In the genomic region with DNA sequence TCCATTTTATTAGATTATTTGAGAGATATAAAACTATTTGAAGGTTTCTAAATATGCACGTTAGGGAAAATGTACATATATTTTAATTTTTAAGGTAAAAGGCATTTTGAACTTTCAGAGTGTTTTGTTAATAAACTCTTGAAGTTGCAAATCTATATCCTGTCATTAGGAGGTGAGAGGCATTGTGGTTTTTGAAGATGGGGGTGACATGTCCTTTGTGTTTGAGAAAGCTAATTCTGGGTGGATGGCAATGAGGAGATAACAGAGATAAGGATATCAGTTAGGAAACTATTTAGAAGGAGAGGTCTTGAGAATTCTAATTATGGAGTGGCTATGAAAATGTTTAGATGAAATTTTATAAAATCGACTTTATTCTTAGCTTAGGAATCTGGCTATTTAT, we compare ENCODE assay signal across 27 cellular contexts. TPM values are rescaled to one million over a fixed set of nuclear protein-coding genes. Genes with fewer than 3 reads are reported as not detected.
DNase-seq lines count a peak whose midpoint lies in the region; ATAC-seq, FAIRE-seq and TF ChIP-seq lines count a peak whose summit lies in the region.
"Had no signal": no experiment of that assay in that cellular context is flagged by ENCODE, and none has a peak within 500 bp of the region (broad histone marks: within the 10 kb centered on the region; RNA-seq: fewer than 3 reads in every experiment).

No MANE protein-coding gene starts in this region.

- in situ Hi-C loops in GM12878 (cut with MboI): no loop called here

- FAIRE-seq in GM12878 (lab: Jason Lieb, UNC): no peak
- FAIRE-seq: frontal cortex, GM12892, keratinocyte had no signal

- no peaks in the 10 kb centered on the region for H3K9me3 ChIP-seq in Karpas-422 (ENCODE audit: low read length)
- H3K9me3 ChIP-seq in GM12878 (replicated peaks; ENCODE audit: control insufficient read depth, insufficient read depth, low read length): no peaks in the 10 kb centered on the region
- H3K9me3 ChIP-seq: tibial artery had no signal

- peaks cover 4% of the 10 kb centered on the region; the same call in 1 of the 2 replicates for H3K36me3 ChIP-seq in Karpas-422 (ENCODE audit: insufficient read depth, low read length)
- H3K36me3 ChIP-seq in GM12878 (ENCODE audit: control insufficient read depth in 2 of 2, insufficient read depth in 2 of 2, low read length in 1 of 2): 0 out of 4 replicates have a peak, but pooled peaks cover 0 to 2% of the 10 kb centered on the region in 2 experiments
- H3K36me3 ChIP-seq: tibial artery had no signal

- peaks cover 90% of the 10 kb centered on the region for H3K4me1 ChIP-seq in Karpas-422 (ENCODE audit: low read length)
- peaks cover 14% of the 10 kb centered on the region for H3K4me1 ChIP-seq in GM12878 (ENCODE audit: control insufficient read depth, insufficient read depth, low read length)

- H3K79me2 ChIP-seq in Karpas-422 (ENCODE audit: low read length) (peaks cover 99% of the 10 kb centered on the region), GM12878 (ENCODE audit: control insufficient read depth, insufficient read depth, low read length) (peaks cover 72% of the 10 kb centered on the region)

- H3K4me1 Mint-ChIP-seq in activated naive CD4-positive, alpha-beta T cell treated with anti-CD3 and anti-CD28 coated beads, Interleukin-2, amount 50 U/mL, for 24 hours: peaks cover 85% of the 10 kb centered on the region
- peaks cover 69% of the 10 kb centered on the region for H3K4me1 Mint-ChIP-seq in nephron

- DNase-seq in activated naive CD4-positive, alpha-beta T cell treated with Interleukin-2 at 50 U/mL for 16 hours: no peak
- DNase-seq in Karpas-422 (no peak), GM12878 (ENCODE audit: low read depth, low spot score) (no peak), posterior vena cava (ENCODE audit: low spot score) (no peak)
- DNase-seq: activated CD4-positive, alpha-beta T cell treated with anti-CD3 and anti-CD28 coated beads, Interleukin-2, amount 50 U/mL, for 1 hour; activated naive CD4-positive, alpha-beta T cell treated with anti-CD3 and anti-CD28 coated beads, Interleukin-2, amount 50 U/mL, for 16 hours; DMS79; effector CD8-positive, alpha-beta T cell; NCI-H1092 treated with DMSO at 0.1 percent for 48 hours; NCI-H2029; NCI-H226; NCI-H82; OCI-M1; retina; stimulated activated CD4-positive, alpha-beta T cell treated with anti-CD3 and anti-CD28 coated beads, Interleukin-2, amount 100 ng/mL, for 48 hours; tibial artery had no signal

- WGBS in GM12878 (ENCODE audit: insufficient coverage, insufficient replicate concordance, low lambda C conversion rate, missing lambda C conversion rate): 92% methylated on average over 2 of the region's 2 CpGs

- SMC1A ChIA-PET in GM12878 (lab: Charles Lee; ENCODE audit: uncharacterized antibody, unreplicated experiment): interaction anchor here (0.7 to 6.9 kb wide), 18 partner anchors 9 to 175 kb away, joined by 3 to 116 read pairs (median 8); no protein-coding TSS in a partner anchor

- peak overlapping the region; percentile 68 for H3K27ac Mint-ChIP-seq in activated naive CD4-positive, alpha-beta T cell treated with anti-CD3 and anti-CD28 coated beads, Interleukin-2, amount 50 U/mL, for 24 hours
- peak overlapping the region; percentile 1 to 20 (median 15) for H3K27ac Mint-ChIP-seq in nephron
- H3K27ac Mint-ChIP-seq: stimulated activated naive CD8-positive, alpha-beta T cell treated with anti-CD3 and anti-CD28 coated beads, Interleukin-15, Interleukin-2, amounts not matched to agents 100 ng/mL and 50 ng/mL, for 24 hours had no signal

- TF ChIP-seq EP300 in GM12878 (IDR thresholded peaks at IDR 0.05; ENCODE audit: borderline replicate concordance in 1 of 2, control insufficient read depth in 1 of 2, low read depth in 2 of 2, low read length in 2 of 2): no peak

- POLR2A ChIA-PET in GM12878 (lab: Charles Lee): interaction anchor here (0.7 to 3.3 kb wide), 6 partner anchors 8 to 127 kb away, joined by 3 to 37 read pairs (median 4); no protein-coding TSS in a partner anchor

- no peaks in the 10 kb centered on the region for H3K27me3 Mint-ChIP-seq in activated naive CD4-positive, alpha-beta T cell treated with anti-CD3 and anti-CD28 coated beads, Interleukin-2, amount 50 U/mL, for 24 hours
- no peaks in the 10 kb centered on the region for H3K27me3 Mint-ChIP-seq in nephron (ENCODE audit: low read depth)
- H3K27me3 Mint-ChIP-seq: stimulated activated naive CD8-positive, alpha-beta T cell treated with anti-CD3 and anti-CD28 coated beads, Interleukin-15, Interleukin-2, amounts not matched to agents 100 ng/mL and 50 ng/mL, for 24 hours had no signal

- no TSS peak for BruUV-seq in GM12878 (replicated peaks; lab: Mats Ljungman, UMichigan)

- intact Hi-C loops in GM12878 (cut with micrococcal nuclease; ENCODE audit: unreplicated experiment): no loop called here
- intact Hi-C loops in posterior vena cava (cut with DNase I): loop anchor here (10.0 kb wide), 2 partner anchors 128 to 432 kb away; no protein-coding TSS in a partner anchor

- peak overlapping the region; percentile 46 for H3K27ac ChIP-seq in Karpas-422 (ENCODE audit: low read length)
- H3K27ac ChIP-seq in GM12878 (ENCODE audit: control insufficient read depth, insufficient read depth): no peak overlapping the region
- H3K27ac ChIP-seq: tibial artery had no signal

- no peak for TF ChIP-seq POLR2A in GM12878 (IDR thresholded peaks at IDR 0.05; ENCODE audit: low read depth, low read length)

- H3K9me2 ChIP-seq in Karpas-422 (replicated peaks; ENCODE audit: insufficient read depth, low read length): no peaks in the 10 kb centered on the region

- TF ChIP-seq CTCF in GM12878 (IDR thresholded peaks at IDR 0.05 in 2 of 3, conservative IDR thresholded peaks at IDR 0.05 in 1 of 3; ENCODE audit: control insufficient read depth in 2 of 3, extremely low read depth in 1 of 3, insufficient read depth in 1 of 3, low read depth in 3 of 3, low read length in 3 of 3) (no peak), nephron (IDR thresholded peaks at IDR 0.05; ENCODE audit: unreplicated experiment in 3 of 3) (no peak)

- CTCF ChIA-PET in GM12878 (lab: Yijun Ruan, JAX): interaction anchor here (0.6 to 2.6 kb wide), 9 partner anchors 9 to 375 kb away, joined by 3 to 22 read pairs (median 4); no protein-coding TSS in a partner anchor

- RAD21 ChIA-PET in GM12878 (lab: Charles Lee; ENCODE audit: unreplicated experiment): interaction anchor here (0.8 to 6.7 kb wide), 14 partner anchors 8 to 283 kb away, joined by 3 to 81 read pairs (median 4); a partner anchor contains a TSS

- H3K9ac ChIP-seq in Karpas-422 (ENCODE audit: low read length) (no peak overlapping the region), GM12878 (ENCODE audit: control insufficient read depth, insufficient read depth, low read length) (no peak overlapping the region)

- TF ChIP-seq RAD21 in GM12878 (IDR thresholded peaks at IDR 0.05; ENCODE audit: insufficient read depth, low read depth, low read length): no peak

- H2AFZ ChIP-seq in Karpas-422 (ENCODE audit: low read length): no peak overlapping the region
- no peak overlapping the region for H2AFZ ChIP-seq in GM12878 (ENCODE audit: control insufficient read depth, low read depth, low read length)

- no peaks in the 10 kb centered on the region for H3K9me3 Mint-ChIP-seq in activated naive CD4-positive, alpha-beta T cell treated with anti-CD3 and anti-CD28 coated beads, Interleukin-2, amount 50 U/mL, for 24 hours
- H3K9me3 Mint-ChIP-seq in nephron: no peaks in the 10 kb centered on the region
- H3K9me3 Mint-ChIP-seq: stimulated activated naive CD8-positive, alpha-beta T cell treated with anti-CD3 and anti-CD28 coated beads, Interleukin-15, Interleukin-2, amounts not matched to agents 100 ng/mL and 50 ng/mL, for 24 hours had no signal

- peaks cover 34% of the 10 kb centered on the region for H4K20me1 ChIP-seq in Karpas-422 (ENCODE audit: insufficient read depth, low read depth, low read length)
- H4K20me1 ChIP-seq in GM12878 (ENCODE audit: control insufficient read depth, insufficient read depth): no peaks in the 10 kb centered on the region; the same call in 1 of the 2 replicates

- H3K4me3 Mint-ChIP-seq in activated naive CD4-positive, alpha-beta T cell treated with anti-CD3 and anti-CD28 coated beads, Interleukin-2, amount 50 U/mL, for 24 hours: peak overlapping the region; percentile 21
- no peak overlapping the region for H3K4me3 Mint-ChIP-seq in nephron
- H3K4me3 Mint-ChIP-seq: stimulated activated naive CD8-positive, alpha-beta T cell treated with anti-CD3 and anti-CD28 coated beads, Interleukin-15, Interleukin-2, amounts not matched to agents 100 ng/mL and 50 ng/mL, for 24 hours had no signal

- H3K4me2 ChIP-seq in Karpas-422 (ENCODE audit: low read depth, low read length, poor library complexity, severe bottlenecking) (peak overlapping the region; percentile 98), GM12878 (ENCODE audit: control insufficient read depth, insufficient read depth) (peak overlapping the region; percentile 50; the same call in 1 of the 2 replicates)

- H3K36me3 Mint-ChIP-seq in activated naive CD4-positive, alpha-beta T cell treated with anti-CD3 and anti-CD28 coated beads, Interleukin-2, amount 50 U/mL, for 24 hours: peaks cover 7% of the 10 kb centered on the region
- H3K36me3 Mint-ChIP-seq in nephron (ENCODE audit: low read depth): no peaks in the 10 kb centered on the region

- ATAC-seq in GM12878: no peak
- no peak for ATAC-seq in GM19463 (IDR thresholded peaks at IDR 0.05; ENCODE audit: unreplicated experiment)
- ATAC-seq in GM19035 (IDR thresholded peaks at IDR 0.05; ENCODE audit: unreplicated experiment): no peak
- ATAC-seq: esophagus mucosa, Right ventricle myocardium inferior had no signal

- no peaks in the 10 kb centered on the region for H3K27me3 ChIP-seq in Karpas-422 (ENCODE audit: low read length)
- H3K27me3 ChIP-seq in GM12878 (replicated peaks in 1 of 2; ENCODE audit: control insufficient read depth in 2 of 2, insufficient read depth in 2 of 2, low read length in 1 of 2): no peaks in the 10 kb centered on the region
- H3K27me3 ChIP-seq: tibial artery had no signal

- H3K4me3 ChIP-seq in Karpas-422 (ENCODE audit: low read length) (no peak overlapping the region), GM12878 (no peak overlapping the region)
- H3K4me3 ChIP-seq: lung, tibial artery had no signal

RNA-seq across cellular contexts. Expression of a gene that starts 6.1 kb away (rescaled TPM):
- total RNA-seq in Karpas-422 (2014; rRNA removed; shearing (Covaris generic); ENCODE audit: low replicate concordance): 96.4 and 203 TPM in 2 replicates
- total RNA-seq in GM12878 (2013; cell fraction: nucleolus; rRNA removed): 43.7 and 48.5 TPM in 2 replicates
- total RNA-seq in GM12878 (2014; rRNA removed) (19.7 and 21.6 TPM in 2 replicates), GM12878 (2014; rRNA removed; fragmentation: Illumina TruSeq; extraction: Trizol) (16.5 and 20.0 TPM in 2 replicates), GM12878 (2021) (24.4 and 25.9 TPM in 2 replicates), posterior vena cava (10 to 100 TPM; 17.0 to 17.4 TPM)
- 17.5 TPM for polyA plus RNA-seq in GM12878 (2011; ENCODE audit: low read depth)
- polyA plus RNA-seq in GM12878 (2011; rRNA removed) (40.7 and 41.5 TPM in 2 replicates), GM12878 (2014; fragmentation: Illumina TruSeq; extraction: Trizol) (17.4 and 18.8 TPM in 2 replicates), GM12878 (2014; fragmentation: Nextera tagmentation; extraction: Ambion mirVana) (10 to 100 TPM in 1 of 2 experiments, 1 to 10 TPM in 1; 4.7 to 10.3 TPM), GM12878 (2014; rRNA removed) (14.1 and 14.2 TPM in 2 replicates), GM12878 (2016; fragmentation: Nextera tagmentation; extraction: Ambion mirVana) (10 to 100 TPM; 12.3 to 19.3 TPM)
- polyA plus RNA-seq in GM12878 (2011; cell fraction: cytosol; rRNA removed): 29.4 and 38.6 TPM in 2 replicates
- 101 and 107 TPM in 2 replicates for polyA plus RNA-seq in GM12878 (2011; cell fraction: nucleus; rRNA removed)
- polyA plus RNA-seq in GM12878 (2012): 19.2 and 19.4 TPM in 2 replicates
- 40.2 and 47.0 TPM in 2 replicates for polyA minus RNA-seq in GM12878 (2011; rRNA and poly(A)+ RNA removed)
- 7.8 and 18.5 TPM in 2 replicates for polyA minus RNA-seq in GM12878 (2011; cell fraction: cytosol; rRNA and poly(A)+ RNA removed)
- polyA minus RNA-seq in GM12878 (2011; cell fraction: nucleus; rRNA and poly(A)+ RNA removed): 45.6 and 81.6 TPM in 2 replicates
